1 cellular context compared by ENCODE assay signal in the genomic region with DNA sequence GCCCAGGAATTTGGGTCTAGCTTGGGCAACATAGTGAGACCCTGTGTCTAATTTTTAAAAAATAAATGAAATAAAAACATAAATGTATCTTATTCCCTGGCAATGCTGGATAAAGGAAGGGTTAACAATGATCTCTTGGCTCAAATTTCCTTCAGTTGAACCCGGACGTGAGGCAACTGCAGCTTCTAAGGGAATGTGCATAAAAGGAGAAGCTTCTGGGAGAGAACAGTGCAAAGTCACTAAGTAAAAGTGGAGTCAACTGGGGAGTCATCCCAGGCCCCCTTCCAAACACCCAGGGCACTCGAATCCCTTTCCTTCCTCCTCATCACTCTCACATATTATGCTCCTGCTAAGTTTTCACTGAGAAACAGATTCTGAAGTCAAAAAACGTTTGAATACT.
TF ChIP-seq lines count a peak whose summit lies in the region.

No MANE protein-coding gene starts in this region.

TF ChIP-seq in IMR-90, 13 proteins besides CTCF, POLR2A, EP300 and RAD21:
- TF ChIP-seq, protein P1, sequence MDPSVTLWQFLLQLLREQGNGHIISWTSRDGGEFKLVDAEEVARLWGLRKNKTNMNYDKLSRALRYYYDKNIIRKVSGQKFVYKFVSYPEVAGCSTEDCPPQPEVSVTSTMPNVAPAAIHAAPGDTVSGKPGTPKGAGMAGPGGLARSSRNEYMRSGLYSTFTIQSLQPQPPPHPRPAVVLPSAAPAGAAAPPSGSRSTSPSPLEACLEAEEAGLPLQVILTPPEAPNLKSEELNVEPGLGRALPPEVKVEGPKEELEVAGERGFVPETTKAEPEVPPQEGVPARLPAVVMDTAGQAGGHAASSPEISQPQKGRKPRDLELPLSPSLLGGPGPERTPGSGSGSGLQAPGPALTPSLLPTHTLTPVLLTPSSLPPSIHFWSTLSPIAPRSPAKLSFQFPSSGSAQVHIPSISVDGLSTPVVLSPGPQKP (IDR thresholded peaks at IDR 0.05; ENCODE audit: borderline replicate concordance, low read depth, low read length), result no peak
- TF ChIP-seq CEBPB (IDR thresholded peaks at IDR 0.05; ENCODE audit: low read depth, low read length) (no peak), FOS (IDR thresholded peaks at IDR 0.05; ENCODE audit: low read depth, low read length) (no peak), MAFK (IDR thresholded peaks at IDR 0.05; ENCODE audit: low read depth, low read length) (no peak), SMC3 (IDR thresholded peaks at IDR 0.05; ENCODE audit: low read depth, low read length) (no peak)
TF ChIP-seq in IMR-90: peak in this region for 0.
